22 cellular contexts compared by ENCODE assay signal in the genomic region with DNA sequence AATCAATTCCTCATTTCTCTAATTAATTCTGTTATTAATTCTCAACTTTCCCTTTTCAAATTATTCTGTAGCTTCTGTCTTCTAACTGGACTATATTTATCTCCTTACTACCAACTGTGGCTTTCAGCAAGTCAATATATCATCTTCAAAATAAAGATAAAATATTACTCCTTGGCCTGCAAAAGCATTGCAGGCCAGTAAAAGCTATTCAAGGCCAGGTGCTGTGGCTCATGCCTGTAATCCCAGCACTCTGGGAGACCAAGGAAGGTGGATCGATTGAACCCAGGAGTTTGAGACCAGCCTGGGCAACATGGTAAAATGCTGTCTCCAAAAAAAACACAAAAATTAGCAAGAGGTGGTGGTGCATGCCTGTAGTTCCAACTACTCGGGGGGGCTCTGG. TPM values are rescaled to one million over a fixed set of nuclear protein-coding genes. Genes with fewer than 3 reads are reported as not detected.
A peak's percentile ranks its signal among the peaks of the same experiment; 100 is the strongest.
DNase-seq lines count a peak whose midpoint lies in the region; ATAC-seq, FAIRE-seq and TF ChIP-seq lines count a peak whose summit lies in the region.
"Had no signal": no experiment of that assay in that cellular context is flagged by ENCODE, and none has a peak within 500 bp of the region (broad histone marks: within the 10 kb centered on the region; RNA-seq: fewer than 3 reads in every experiment).

No MANE protein-coding gene starts in this region.

- H3K27ac ChIP-seq in adrenal gland (peak overlapping the region in 4 of 5 donors; percentile 32 to 66 (median 40)), psoas muscle (peak overlapping the region; percentile 3), RWPE1 (no peak overlapping the region)

- intact Hi-C loops in adrenal gland (cut with DNase I): no loop called here
- intact Hi-C loops in psoas muscle (cut with DNase I): no loop called here

- TF ChIP-seq POLR2A in GM12892 (IDR thresholded peaks at IDR 0.05; ENCODE audit: low read depth, low read length) (no peak), adrenal gland (IDR thresholded peaks at IDR 0.05) (no peak)

- H3K4me1 ChIP-seq in adrenal gland (replicated peaks in 1 of 2) (peaks cover 13 to 26% of the 10 kb centered on the region in 2 donors), psoas muscle (peaks cover 22% of the 10 kb centered on the region)

- CTCF ChIA-PET in RWPE1 (lab: Yijun Ruan, JAX): interaction anchor here (0.5 kb wide), 1 partner anchor 353 kb away, joined by 3 read pairs; no protein-coding TSS in a partner anchor

- FAIRE-seq in GM12892 (lab: Jason Lieb, UNC): peak; percentile 30
- FAIRE-seq: D721Med, GM12878, GM18507, H54 had no signal

- DNase-seq in GM12892 (ENCODE audit: insufficient read length) (no peak), adrenal gland (peak in 3 of 7 donors; percentile 40 to 61 (median 47)), psoas muscle (no peak), RWPE1 (ENCODE audit: low spot score) (no peak)
- DNase-seq: C1 segment of cervical spinal cord; CD8-positive, alpha-beta memory T cell; DMS 273 treated with DMSO at 0.1 percent for 48 hours; DMS79; EL; GDM1; GOT3; HFFc6 had no signal

- H3K9me3 ChIP-seq in adrenal gland (replicated peaks in 1 of 3) (no peaks in the 10 kb centered on the region), psoas muscle (no peaks in the 10 kb centered on the region)
- H3K9me3 ChIP-seq: HAP-1 had no signal

- H3K36me3 ChIP-seq in adrenal gland (replicated peaks in 1 of 2): peaks cover 0 to 55% of the 10 kb centered on the region in 2 donors
- H3K36me3 ChIP-seq in psoas muscle (ENCODE audit: insufficient read depth in 1 of 2, low read depth in 1 of 2): peaks cover 0 to 64% of the 10 kb centered on the region in 2 donors

- H3K4me3 ChIP-seq in adrenal gland (no peak overlapping the region), psoas muscle (no peak overlapping the region)
- H3K4me3 ChIP-seq: GM12878, HAP-1 had no signal

- ATAC-seq in psoas muscle (peak in 2 of 4 donors; percentile 54), HG03460 (IDR thresholded peaks at IDR 0.05; ENCODE audit: unreplicated experiment) (no peak), HG03175 (IDR thresholded peaks at IDR 0.05; ENCODE audit: unreplicated experiment) (no peak)

- no peaks in the 10 kb centered on the region for H3K27me3 ChIP-seq in adrenal gland
- H3K27me3 ChIP-seq in psoas muscle (ENCODE audit: insufficient read depth in 3 of 3, low read length in 2 of 3): no peaks in the 10 kb centered on the region

- POLR2A ChIA-PET in RWPE1 (lab: Yijun Ruan, JAX; ENCODE audit: low non-redundant PET): no interaction called here

- TF ChIP-seq CTCF in adrenal gland (IDR thresholded peaks at IDR 0.05) (no peak), psoas muscle (IDR thresholded peaks at IDR 0.05) (no peak), RWPE1 (conservative IDR thresholded peaks at IDR 0.05; ENCODE audit: low read depth) (no peak)

- 46 to 60% (median 56%) methylated on average over 2 of the region's 2 CpGs for WGBS in adrenal gland, 4 donors
- WGBS in psoas muscle, 3 donors: 57 to 71% (median 60%) methylated on average over 2 of the region's 2 CpGs

RNA-seq across cellular contexts. Expression of a gene that starts 27.9 kb away (rescaled TPM):
- 76.5 TPM for polyA plus RNA-seq in GM12892 (2012; ENCODE audit: missing spikeins)
- 100 to 1,000 TPM in 5 of 8 donors, 10 to 100 TPM in 3; 35.9 to 156 (median 112) TPM for total RNA-seq in adrenal gland
- 10 to 100 TPM; 47.5 to 95.8 (median 56.9) TPM for polyA plus RNA-seq in adrenal gland
- total RNA-seq in psoas muscle: 10 to 100 TPM; 20.3 to 35.9 (median 21.4) TPM
- polyA plus RNA-seq in psoas muscle: 10 to 100 TPM in 2 of 3 donors, 1 to 10 TPM in 1; 9.7 to 19.9 (median 13.0) TPM

RNA-seq across cellular contexts. Expression of a gene that starts 57.0 kb away (rescaled TPM):
- polyA plus RNA-seq in GM12892 (2012; ENCODE audit: missing spikeins): 0.76 TPM
- 1 to 10 TPM in 4 of 8 donors, under 1 TPM in 3, not detected in 1; 0.35 to 1.7 (median 1.1) TPM for total RNA-seq in adrenal gland
- polyA plus RNA-seq in adrenal gland: 1 to 10 TPM in 2 of 3 donors, under 1 TPM in 1; 0.16 to 9.4 (median 5.4) TPM
- total RNA-seq in psoas muscle: under 1 TPM in 1 of 4 donors, not detected in 3; 0.04 TPM
- 1 to 10 TPM in 2 of 3 donors, under 1 TPM in 1; 0.48 to 1.7 (median 1.1) TPM for polyA plus RNA-seq in psoas muscle
- total RNA-seq: A172; A673; CD8-positive, alpha-beta memory T cell had no signal
- polyA plus RNA-seq: BJ; CD8-positive, alpha-beta memory T cell had no signal
